Comparison of ENCODE assay signal across 8 cellular contexts in the genomic region with DNA sequence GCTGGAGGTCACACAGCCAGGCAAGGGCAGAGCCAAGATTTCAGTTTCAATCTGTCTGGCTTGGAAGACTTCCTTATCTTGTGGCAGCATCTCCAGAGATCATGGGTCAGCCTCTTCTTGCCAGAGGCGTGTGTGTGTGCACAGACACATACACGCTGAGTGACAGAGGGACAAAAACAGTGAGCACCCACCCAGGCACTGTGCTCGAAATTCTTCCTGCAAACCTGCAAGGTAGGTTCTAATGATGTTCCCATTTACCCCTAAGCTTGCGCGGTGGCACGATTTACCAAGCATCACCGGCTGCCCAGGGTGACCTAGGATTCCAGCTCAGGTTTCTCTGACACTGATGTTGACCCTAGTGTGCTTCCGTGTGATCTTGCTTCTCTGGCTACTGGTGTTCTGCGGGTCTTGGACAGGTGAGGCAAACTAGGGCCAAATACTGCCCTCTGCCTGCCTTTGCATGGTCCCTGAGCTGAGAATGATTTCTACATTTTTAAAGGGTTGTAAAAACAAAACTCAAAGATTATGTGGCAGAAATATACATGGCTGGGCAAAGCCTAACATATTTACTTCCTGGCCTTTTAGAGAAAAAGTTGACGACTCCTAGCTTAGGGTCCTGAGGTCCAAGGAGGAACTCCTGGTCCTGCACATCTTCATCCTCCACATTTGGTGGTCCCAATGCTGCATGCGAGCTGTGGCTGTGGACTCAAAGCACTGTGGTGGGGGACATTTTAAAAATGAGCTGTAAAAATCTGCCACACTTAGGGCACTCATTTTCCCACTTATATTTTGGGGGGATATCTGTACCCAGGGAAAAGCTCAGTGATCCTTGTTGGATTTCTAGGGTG.
DNase-seq lines count a peak whose midpoint lies in the region; ATAC-seq and TF ChIP-seq lines count a peak whose summit lies in the region.

No MANE protein-coding gene starts in this region.

- TF ChIP-seq POLR2A in body of pancreas (IDR thresholded peaks at IDR 0.05): no peak

- intact Hi-C loops in body of pancreas (cut with DNase I): no loop called here

- H3K18ac ChIP-seq in mesendoderm (ENCODE audit: low read length): peak overlapping the region; percentile 8

- H3K79me2 ChIP-seq in mesendoderm (ENCODE audit: control insufficient read depth, insufficient read depth, low read length): no peaks in the 10 kb centered on the region

- H3K27me3 ChIP-seq in body of pancreas (no peaks in the 10 kb centered on the region), mesendoderm (ENCODE audit: insufficient read depth, low read length, poor library complexity) (no peaks in the 10 kb centered on the region)

- WGBS in body of pancreas, 2 donors: 71 to 84% methylated on average over 11 of the region's 11 CpGs
- WGBS in mesendoderm (ENCODE audit: extremely low coverage, insufficient coverage, low lambda C conversion rate): no CpG with 5 or more reads among the region's 11 CpGs

- H3K4me3 ChIP-seq in body of pancreas (no peak overlapping the region), mesendoderm (ENCODE audit: low read length) (no peak overlapping the region)

- no peak overlapping the region for H2BK5ac ChIP-seq in mesendoderm (ENCODE audit: low read length)

- H2BK120ac ChIP-seq in mesendoderm (ENCODE audit: low read depth, low read length): no peak overlapping the region

- H2AK5ac ChIP-seq in mesendoderm (ENCODE audit: low read length): no peak overlapping the region

- no peak overlapping the region for H3K23ac ChIP-seq in mesendoderm (ENCODE audit: low read length)

- H3K27ac ChIP-seq in body of pancreas (peak overlapping the region; percentile 79 to 97 (median 91)), mesendoderm (ENCODE audit: low read depth, low read length) (no peak overlapping the region)

- peak overlapping the region; percentile 76 for H3K56ac ChIP-seq in mesendoderm (ENCODE audit: low read length)

- no peaks in the 10 kb centered on the region for H3K79me1 ChIP-seq in mesendoderm (ENCODE audit: low read length)

- peak; percentile 37; the same call in 1 of the 2 replicates for TF ChIP-seq CTCF in LNCAP (IDR thresholded peaks at IDR 0.05)
- TF ChIP-seq CTCF in body of pancreas (IDR thresholded peaks at IDR 0.05): peak in 3 of 7 experiments; percentile 16 to 26 (median 21)

- H3K9me3 ChIP-seq in body of pancreas: no peaks in the 10 kb centered on the region

- ATAC-seq in body of pancreas (no peak), GM19328 (IDR thresholded peaks at IDR 0.05; ENCODE audit: unreplicated experiment) (no peak), GM18520 (IDR thresholded peaks at IDR 0.05; ENCODE audit: unreplicated experiment) (no peak)

- no peak overlapping the region for H4K5ac ChIP-seq in mesendoderm (ENCODE audit: low read length)

- peak overlapping the region; percentile 19 for H3K4ac ChIP-seq in mesendoderm (ENCODE audit: low read depth, low read length)

- no peak overlapping the region for H3K9ac ChIP-seq in mesendoderm (ENCODE audit: low read length)

- no peak overlapping the region for H3K4me2 ChIP-seq in mesendoderm (ENCODE audit: low read length)

- no peak overlapping the region for H2BK15ac ChIP-seq in mesendoderm (replicated peaks; ENCODE audit: low read depth)

- peaks cover 14% of the 10 kb centered on the region for H3K4me1 ChIP-seq in body of pancreas
- peaks cover 5% of the 10 kb centered on the region for H3K4me1 ChIP-seq in mesendoderm (ENCODE audit: control insufficient read depth, low read depth, low read length)

- H4K8ac ChIP-seq in mesendoderm (ENCODE audit: low read depth, low read length): no peak overlapping the region

- in situ Hi-C loops in Caki2 (cut with HindIII; ENCODE audit: low pct_unique_long_range_greater_than_20kb, low sequenced_read_pairs): no loop called here

- H3K36me3 ChIP-seq in body of pancreas (replicated peaks in 1 of 2; ENCODE audit: insufficient read depth in 1 of 2, low read depth in 2 of 2): no peaks in the 10 kb centered on the region
- no peaks in the 10 kb centered on the region for H3K36me3 ChIP-seq in mesendoderm (ENCODE audit: control insufficient read depth, insufficient read depth, low read length)

- DNase-seq in Caki2 (ENCODE audit: low read depth): peak; percentile 10
- DNase-seq in body of pancreas: no peak
- DNase-seq in mesendoderm: peak; percentile 57
- DNase-seq in midbrain (lab: John Stamatoyannopoulos, UW): no peak
- no peak for DNase-seq in hippocampal formation (lab: John Stamatoyannopoulos, UW)

Comparison
In these comparisons a context has a peak if more than half of its experiments do, and no peak if none do; other contexts are left out.
1. DNase-seq: peak in Caki2 (single experiment) and mesendoderm (single experiment); none in body of pancreas (0 of 4), midbrain (single experiment) and hippocampal formation (0 of 2).